ENCODE assay signal across 9 cellular contexts in the genomic region with DNA sequence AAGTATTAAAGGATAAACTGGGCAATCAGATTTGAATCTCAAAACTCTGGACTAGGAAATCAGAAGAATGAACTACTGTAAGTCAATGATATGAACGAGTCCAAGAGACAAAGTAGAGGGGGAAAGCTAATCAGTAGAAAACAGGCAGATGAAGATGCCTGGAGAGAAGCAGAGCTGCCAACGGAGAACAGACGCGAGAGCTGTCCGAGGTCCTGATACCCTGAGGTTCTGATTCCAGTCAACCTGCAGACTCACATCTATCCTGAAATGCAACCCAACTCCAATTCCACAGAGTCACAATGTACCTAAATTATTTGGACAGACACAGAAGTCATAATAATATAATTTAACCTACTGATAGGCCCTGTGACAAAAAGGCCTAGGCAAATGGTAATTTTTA. TPM values are rescaled to one million over a fixed set of nuclear protein-coding genes. Genes with fewer than 3 reads are reported as not detected.
DNase-seq lines count a peak whose midpoint lies in the region; ATAC-seq, FAIRE-seq and TF ChIP-seq lines count a peak whose summit lies in the region.
"Had no signal": no experiment of that assay in that cellular context is flagged by ENCODE, and none has a peak within 500 bp of the region (broad histone marks: within the 10 kb centered on the region; RNA-seq: fewer than 3 reads in every experiment).

No MANE protein-coding gene starts in this region.

- FAIRE-seq in HepG2 (lab: Jason Lieb, UNC): no peak

- no peaks in the 10 kb centered on the region for H3K9me3 ChIP-seq in HepG2 (ENCODE audit: low read length)

- 3% methylated on average over 5 of the region's 5 CpGs for WGBS in HepG2 (ENCODE audit: low lambda C conversion rate)

- H3K79me2 ChIP-seq in HepG2 (ENCODE audit: insufficient read depth, low read length): no peaks in the 10 kb centered on the region

- intact Hi-C loops in HepG2 (cut with micrococcal nuclease; ENCODE audit: unreplicated experiment): no loop called here

- in situ Hi-C loops in HepG2 (cut with HindIII; ENCODE audit: extremely low pct_ligation_motif_present, low pct_unique_long_range_greater_than_20kb): no loop called here

- no peak overlapping the region for H3K9ac ChIP-seq in HepG2 (ENCODE audit: insufficient read depth, low read depth, low read length)

- TF ChIP-seq EP300 in HepG2 (IDR thresholded peaks at IDR 0.05; ENCODE audit: low read depth in 2 of 2, low read length in 2 of 2) (no peak), HepG2 (CRISPR knock-in tag; IDR thresholded peaks at IDR 0.05; ENCODE audit: borderline replicate concordance) (no peak)

- H3K4me2 ChIP-seq in HepG2 (ENCODE audit: low read depth, low read length): no peak overlapping the region

- no peak for ATAC-seq in HepG2
- no peak for ATAC-seq in GM18868 (IDR thresholded peaks at IDR 0.05; ENCODE audit: unreplicated experiment)
- ATAC-seq in HG02981 (IDR thresholded peaks at IDR 0.05; ENCODE audit: unreplicated experiment): no peak

- H3K27ac ChIP-seq in HepG2 (ENCODE audit: extremely low read length, insufficient read depth, low read length): no peak overlapping the region

- CTCF ChIA-PET in HepG2 (lab: Yijun Ruan, JAX; ENCODE audit: low intra/inter-chr PET ratio, low total read pairs): no interaction called here

- no peaks in the 10 kb centered on the region for H4K20me1 ChIP-seq in HepG2 (ENCODE audit: insufficient read depth, low read length)

- no peak overlapping the region for H3K4me3 ChIP-seq in Jurkat, Clone E6-1 (ENCODE audit: low read length)
- H3K4me3 ChIP-seq in HepG2 (replicated peaks in 1 of 3; ENCODE audit: insufficient read depth in 1 of 3, low read depth in 2 of 3, low read length in 3 of 3): no peak overlapping the region

- H3K4me1 ChIP-seq in HepG2 (ENCODE audit: insufficient read depth, low read length): no peaks in the 10 kb centered on the region

- TF ChIP-seq POLR2A in HepG2 (IDR thresholded peaks at IDR 0.05; ENCODE audit: insufficient read depth in 1 of 2, low read depth in 2 of 2, low read length in 2 of 2): no peak

- no peaks in the 10 kb centered on the region for H3K27me3 ChIP-seq in HepG2 (ENCODE audit: control insufficient read depth in 1 of 2, insufficient read depth in 2 of 2, low read length in 2 of 2)

- no peak for TF ChIP-seq RAD21 in HepG2 (CRISPR knock-in tag; IDR thresholded peaks at IDR 0.05)

- POLR2A ChIA-PET in HepG2 (lab: Yijun Ruan, JAX): no interaction called here

- TF ChIP-seq CTCF in GM10266 (IDR thresholded peaks at IDR 0.05; ENCODE audit: control insufficient read depth, insufficient read depth, low read depth, missing control alignments): no peak
- TF ChIP-seq CTCF in HepG2 (CRISPR knock-in tag; IDR thresholded peaks at IDR 0.05): no peak

- no peak overlapping the region for H2AFZ ChIP-seq in HepG2 (ENCODE audit: low read length)

- DNase-seq in GM10266 (ENCODE audit: extremely low spot score) (peak; percentile 13), astrocyte of the hippocampus (ENCODE audit: low read depth, low spot score) (peak; percentile 75), HepG2 (ENCODE audit: low spot score) (no peak), germinal center (ENCODE audit: low spot score) (no peak), CD1c-positive myeloid dendritic cell (ENCODE audit: extremely low spot score) (no peak)
- DNase-seq in Jurkat, Clone E6-1 (ENCODE audit: low read depth, low spot score): peak; percentile 41
- DNase-seq: NCI-H1417 treated with DMSO at 0.1 percent for 48 hours had no signal

- no peaks in the 10 kb centered on the region for H3K36me3 ChIP-seq in HepG2 (replicated peaks in 1 of 2; ENCODE audit: control insufficient read depth in 1 of 2, insufficient read depth in 2 of 2, low read length in 2 of 2)

- BruUV-seq in HepG2 (replicated peaks; lab: Mats Ljungman, UMichigan): no TSS peak

TF ChIP-seq in HepG2, 621 proteins besides CTCF, POLR2A, EP300 and RAD21 (continues in another document):
- TF ChIP-seq ZBTB40 (IDR thresholded peaks at IDR 0.05): no peak
- TF ChIP-seq ZBTB40 (CRISPR knock-in tag; IDR thresholded peaks at IDR 0.05): no peak

RNA-seq across cellular contexts. Expression of gene RGS7, which starts 33.5 kb away (rescaled TPM):
- not detected for polyA plus RNA-seq in Jurkat, Clone E6-1 (2012; ENCODE audit: insufficient read depth, insufficient read length)
- not detected in 2 replicates for total RNA-seq in HepG2 (2016; rRNA removed; fragmentation: Illumina TruSeq; extraction: Trizol)
- total RNA-seq in HepG2 (2016; cell fraction: cytosol; rRNA removed; fragmentation: Illumina TruSeq; extraction: Trizol; ENCODE audit: low read depth): not detected in 2 replicates
- total RNA-seq in HepG2 (2016; cell fraction: insoluble cytoplasmic fraction; rRNA removed; fragmentation: Illumina TruSeq; extraction: Trizol): not detected in 2 replicates
- total RNA-seq in HepG2 (2016; cell fraction: membrane; rRNA removed; fragmentation: Illumina TruSeq; extraction: Trizol): not detected in 2 replicates
- not detected in 2 replicates for total RNA-seq in HepG2 (2016; cell fraction: nucleus; rRNA removed; fragmentation: Illumina TruSeq; extraction: Trizol)
- polyA plus RNA-seq in HepG2 (2011; rRNA removed): not detected in 2 replicates
- not detected in 2 replicates for polyA plus RNA-seq in HepG2 (2011; cell fraction: cytosol; rRNA removed)
- polyA plus RNA-seq in HepG2 (2011; cell fraction: nucleus; rRNA removed): not detected in 2 replicates
- polyA plus RNA-seq in HepG2 (2012): not detected in 2 replicates
- polyA plus RNA-seq in HepG2 (2016; cell fraction: cytosol; fragmentation: Illumina TruSeq; extraction: Trizol; ENCODE audit: low read depth): not detected in 2 replicates
- not detected in 2 replicates for polyA plus RNA-seq in HepG2 (2016; cell fraction: insoluble cytoplasmic fraction; fragmentation: Illumina TruSeq; extraction: Trizol; ENCODE audit: low read depth)
- not detected in 2 replicates for polyA plus RNA-seq in HepG2 (2016; cell fraction: membrane; fragmentation: Illumina TruSeq; extraction: Trizol; ENCODE audit: low read depth)
- polyA plus RNA-seq in HepG2 (2016; cell fraction: nucleus; fragmentation: Illumina TruSeq; extraction: Trizol; ENCODE audit: insufficient read depth, low read depth): not detected in 2 replicates
- not detected in 2 replicates for polyA minus RNA-seq in HepG2 (2011; rRNA and poly(A)+ RNA removed; ENCODE audit: low replicate concordance)
- polyA minus RNA-seq in HepG2 (2011; cell fraction: cytosol; rRNA and poly(A)+ RNA removed): not detected in 2 replicates
- not detected in 2 replicates for polyA minus RNA-seq in HepG2 (2011; cell fraction: nucleus; rRNA and poly(A)+ RNA removed)

Comparison
In these comparisons a context has a peak if more than half of its experiments do, and no peak if none do; other contexts are left out.
1. DNase-seq: peak in GM10266 (single experiment), Jurkat, Clone E6-1 (single experiment) and astrocyte of the hippocampus (single experiment); none in HepG2 (single experiment), germinal center (single experiment) and CD1c-positive myeloid dendritic cell (single experiment).